In genomic region chr10:102631525-102632393, GRCh38 we compare ENCODE assay signal across 12 cellular contexts. TPM values are rescaled to one million over a fixed set of nuclear protein-coding genes. Genes with fewer than 3 reads are reported as not detected.
A peak's percentile ranks its signal among the peaks of the same experiment; 100 is the strongest.
DNase-seq lines count a peak whose midpoint lies in the region; ATAC-seq and TF ChIP-seq lines count a peak whose summit lies in the region.
"Had no signal": no experiment of that assay in that cellular context is flagged by ENCODE, and none has a peak within 500 bp of the region (broad histone marks: within the 10 kb centered on the region; RNA-seq: fewer than 3 reads in every experiment).

No MANE protein-coding gene starts in this region.

- H3K9me3 ChIP-seq in lower lobe of right lung = no peaks in the 10 kb centered on the region

- H3K4me1 ChIP-seq in lower lobe of right lung = peaks cover 73% of the 10 kb centered on the region

- peak overlapping the region; percentile 87 for H3K27ac Mint-ChIP-seq in activated T-cell treated with anti-CD3 and anti-CD28 coated beads, Interleukin-2, amount 50 U/mL, for 24 hours
- H3K27ac Mint-ChIP-seq in activated naive CD8-positive, alpha-beta T cell treated with anti-CD3 and anti-CD28 coated beads, Interleukin-2, amount 10 ng/mL, durations not matched to agents 7 days and 5 days = peak overlapping the region; percentile 90
- H3K27ac Mint-ChIP-seq: activated B cell treated with CpG ODN at 0.5 μM for 24 hours had no signal

- POLR2A ChIA-PET in activated naive CD8-positive, alpha-beta T cell treated with anti-CD3 and anti-CD28 coated beads, Interleukin-2, amount 10 ng/mL, durations not matched to agents 7 days and 5 days (lab: Charles Lee) = interaction anchor here (2.3 to 2.8 kb wide), 2 partner anchors 10 to 13 kb away, joined by 14 to 17 read pairs; partner anchors contain the start of gene TRIM8

- H3K4me3 Mint-ChIP-seq in activated T-cell treated with anti-CD3 and anti-CD28 coated beads, Interleukin-2, amount 50 U/mL, for 24 hours = no peak overlapping the region
- H3K4me3 Mint-ChIP-seq in activated naive CD8-positive, alpha-beta T cell treated with anti-CD3 and anti-CD28 coated beads, Interleukin-2, amount 10 ng/mL, durations not matched to agents 7 days and 5 days = no peak overlapping the region
- H3K4me3 Mint-ChIP-seq: activated B cell treated with CpG ODN at 0.5 μM for 24 hours, GM23338 had no signal

- peaks cover 48% of the 10 kb centered on the region for H3K4me1 Mint-ChIP-seq in activated T-cell treated with anti-CD3 and anti-CD28 coated beads, Interleukin-2, amount 50 U/mL, for 24 hours (ENCODE audit: low read depth)
- peaks cover 47% of the 10 kb centered on the region for H3K4me1 Mint-ChIP-seq in activated naive CD8-positive, alpha-beta T cell treated with anti-CD3 and anti-CD28 coated beads, Interleukin-2, amount 10 ng/mL, durations not matched to agents 7 days and 5 days

- no peaks in the 10 kb centered on the region for H3K27me3 ChIP-seq in lower lobe of right lung (ENCODE audit: low read depth)

- no peak overlapping the region for H3K4me3 ChIP-seq in lower lobe of right lung
- H3K4me3 ChIP-seq: GM23338 had no signal

- H3K36me3 Mint-ChIP-seq in activated T-cell treated with anti-CD3 and anti-CD28 coated beads, Interleukin-2, amount 50 U/mL, for 24 hours (ENCODE audit: low read depth) = peaks cover 9% of the 10 kb centered on the region
- H3K36me3 Mint-ChIP-seq in activated naive CD8-positive, alpha-beta T cell treated with anti-CD3 and anti-CD28 coated beads, Interleukin-2, amount 10 ng/mL, durations not matched to agents 7 days and 5 days = no peaks in the 10 kb centered on the region
- H3K36me3 Mint-ChIP-seq: activated naive CD4-positive, alpha-beta T cell treated with anti-CD3 and anti-CD28 coated beads, Interleukin-2, amount 50 U/mL, for 24 hours had no signal

- intact Hi-C loops in lower lobe of right lung (cut with DNase I) = no loop called here

- ATAC-seq in activated naive CD8-positive, alpha-beta T cell treated with anti-CD3 and anti-CD28 coated beads, Interleukin-2, amount 10 ng/mL, durations not matched to agents 7 days and 5 days (ENCODE audit: low read depth) = no peak
- ATAC-seq in lower lobe of right lung (no peak), GM19023 (IDR thresholded peaks at IDR 0.05; ENCODE audit: unreplicated experiment) (no peak), left lobe of liver (no peak)
- ATAC-seq: GM23338 had no signal

- H3K36me3 ChIP-seq in lower lobe of right lung = peaks cover 10% of the 10 kb centered on the region

- no peaks in the 10 kb centered on the region for H3K9me3 Mint-ChIP-seq in activated T-cell treated with anti-CD3 and anti-CD28 coated beads, Interleukin-2, amount 50 U/mL, for 24 hours
- H3K9me3 Mint-ChIP-seq in activated naive CD8-positive, alpha-beta T cell treated with anti-CD3 and anti-CD28 coated beads, Interleukin-2, amount 10 ng/mL, durations not matched to agents 7 days and 5 days = no peaks in the 10 kb centered on the region
- H3K9me3 Mint-ChIP-seq: activated B cell treated with CpG ODN at 0.5 μM for 24 hours; activated naive CD4-positive, alpha-beta T cell treated with anti-CD3 and anti-CD28 coated beads, Interleukin-2, amount 50 U/mL, for 24 hours; GM23338 had no signal

- H3K27me3 Mint-ChIP-seq in activated T-cell treated with anti-CD3 and anti-CD28 coated beads, Interleukin-2, amount 50 U/mL, for 24 hours = no peaks in the 10 kb centered on the region
- no peaks in the 10 kb centered on the region for H3K27me3 Mint-ChIP-seq in activated naive CD8-positive, alpha-beta T cell treated with anti-CD3 and anti-CD28 coated beads, Interleukin-2, amount 10 ng/mL, durations not matched to agents 7 days and 5 days
- H3K27me3 Mint-ChIP-seq: activated B cell treated with CpG ODN at 0.5 μM for 24 hours; activated naive CD4-positive, alpha-beta T cell treated with anti-CD3 and anti-CD28 coated beads, Interleukin-2, amount 50 U/mL, for 24 hours had no signal

- no peak for DNase-seq in activated T-cell treated with anti-CD3 and anti-CD28 coated beads, Interleukin-2, amount 50 U/mL, for 24 hours
- DNase-seq in activated T-cell treated with anti-CD3 and anti-CD28 coated beads, Interleukin-2, amount 50 U/mL, for 1 hour = no peak
- DNase-seq in activated naive CD8-positive, alpha-beta T cell treated with anti-CD3 and anti-CD28 coated beads, Interleukin-2, amount 10 ng/mL, durations not matched to agents 7 days and 5 days = no peak
- peak; percentile 15 for DNase-seq in lower lobe of right lung
- DNase-seq in substantia nigra (lab: John Stamatoyannopoulos, UW) = no peak
- DNase-seq in germinal center (ENCODE audit: low spot score) = no peak
- DNase-seq in left lobe of liver (ENCODE audit: low spot score) = no peak
- DNase-seq: activated B cell treated with CpG ODN at 0.5 μM for 24 hours had no signal

- no peak for TF ChIP-seq CTCF in lower lobe of right lung (IDR thresholded peaks at IDR 0.05)

- H3K27ac ChIP-seq in lower lobe of right lung = no peak overlapping the region
- H3K27ac ChIP-seq in substantia nigra (ENCODE audit: low read depth, low read length, poor library complexity, severe bottlenecking) = peak overlapping the region; percentile 82
- H3K27ac ChIP-seq: KMS-11 had no signal

RNA-seq across cellular contexts. Expression of gene TRIM8, which starts 12.5 kb away (rescaled TPM):
- total RNA-seq in activated naive CD8-positive, alpha-beta T cell treated with anti-CD3 and anti-CD28 coated beads, Interleukin-2, amount 10 ng/mL, durations not matched to agents 7 days and 5 days = 10 to 100 TPM; 54.7 to 55.1 TPM
- total RNA-seq in lower lobe of right lung = 142 TPM
- total RNA-seq in left lobe of liver = 39.1 TPM
